Comparison of ENCODE assay signal across 11 cellular contexts in genomic region chr10:110822708-110823291, GRCh38. TPM values are rescaled to one million over a fixed set of nuclear protein-coding genes. Genes with fewer than 3 reads are reported as not detected.
A peak's percentile ranks its signal among the peaks of the same experiment; 100 is the strongest.
DNase-seq lines count a peak whose midpoint lies in the region; ATAC-seq, FAIRE-seq and TF ChIP-seq lines count a peak whose summit lies in the region.
"Had no signal": no experiment of that assay in that cellular context is flagged by ENCODE, and none has a peak within 500 bp of the region (broad histone marks: within the 10 kb centered on the region; RNA-seq: fewer than 3 reads in every experiment).

No MANE protein-coding gene starts in this region.

- FAIRE-seq in pancreas (lab: Jason Lieb, UNC) = no peak

- intact Hi-C loops in head of caudate nucleus (cut with DNase I) = no loop called here
- intact Hi-C loops in pancreas (cut with DNase I) = no loop called here

- H3K27me3 ChIP-seq in NT2/D1 (ENCODE audit: insufficient read depth, insufficient read length) (no peaks in the 10 kb centered on the region), pancreas (no peaks in the 10 kb centered on the region), osteoblast (ENCODE audit: insufficient read depth, low read length) (peaks cover 15% of the 10 kb centered on the region)

- H3K36me3 ChIP-seq in NT2/D1 (ENCODE audit: insufficient read depth, insufficient read length, low read length) (no peaks in the 10 kb centered on the region), pancreas (no peaks in the 10 kb centered on the region), osteoblast (ENCODE audit: insufficient read depth, low read length) (no peaks in the 10 kb centered on the region)

- H4K20me1 ChIP-seq in osteoblast (ENCODE audit: insufficient read depth, low read length) = no peaks in the 10 kb centered on the region

- 34 to 36% methylated on average over 8 of the region's 8 CpGs for WGBS in pancreas, 2 donors

- H3K9ac ChIP-seq in NT2/D1 (ENCODE audit: insufficient read length, low read depth) = no peak overlapping the region

- H3K9me3 ChIP-seq in NT2/D1 (ENCODE audit: insufficient read depth, low read length) (no peaks in the 10 kb centered on the region), pancreas (no peaks in the 10 kb centered on the region), osteoblast (ENCODE audit: low read depth, low read length) (no peaks in the 10 kb centered on the region)

- no peaks in the 10 kb centered on the region for H3K79me2 ChIP-seq in osteoblast (ENCODE audit: insufficient read depth, low read length)

- no peak overlapping the region for H3K4me3 ChIP-seq in NT2/D1 (ENCODE audit: insufficient read length, low read depth)
- H3K4me3 ChIP-seq in pancreas = no peak overlapping the region
- H3K4me3 ChIP-seq in osteoblast (ENCODE audit: insufficient read depth, low read length) = no peak overlapping the region

- ATAC-seq in pancreas (peak; percentile 52 to 65 (median 60)), GM21717 (IDR thresholded peaks at IDR 0.05; ENCODE audit: unreplicated experiment) (no peak), GM21367 (IDR thresholded peaks at IDR 0.05; ENCODE audit: unreplicated experiment) (no peak)
- ATAC-seq: activated CD4-positive, CD25-positive, alpha-beta regulatory T cell treated with anti-CD3 and anti-CD28 coated beads, Interleukin-2, amount 50 U/mL, for 24 hours had no signal

- no peak overlapping the region for H2AFZ ChIP-seq in osteoblast (ENCODE audit: low read length)

- peak; percentile 34 for DNase-seq in DMS79 (lab: John Stamatoyannopoulos, UW)
- peak; percentile 69 for DNase-seq in NT2/D1 (ENCODE audit: low read depth, low spot score)
- DNase-seq in head of caudate nucleus = peak; percentile 19 to 90 (median 64)
- DNase-seq in pancreas = peak in 3 of 6 donors; percentile 55 to 79 (median 68)
- DNase-seq in osteoblast (ENCODE audit: insufficient read length, low spot score, missing footprints) = no peak
- DNase-seq in NOMO-1 treated with DMSO at 0.1 percent for 48 hours (lab: John Stamatoyannopoulos, UW; ENCODE audit: unreplicated experiment) = no peak
- DNase-seq: activated naive CD4-positive, alpha-beta T cell treated with Interleukin-2 at 50 U/mL for 16 hours had no signal

- H3K4me1 ChIP-seq in NT2/D1 (ENCODE audit: insufficient read depth, insufficient read length) (peaks cover 3% of the 10 kb centered on the region), pancreas (peaks cover 32 to 58% (median 55%) of the 10 kb centered on the region in 3 donors), osteoblast (ENCODE audit: insufficient read depth, low read length) (peaks cover 12% of the 10 kb centered on the region)

- H3K27ac ChIP-seq in pancreas (peak overlapping the region in 3 of 4 donors; percentile 36 to 65 (median 60)), osteoblast (ENCODE audit: low read depth, low read length) (no peak overlapping the region)
- H3K27ac ChIP-seq: RWPE1 had no signal

- TF ChIP-seq CTCF in pancreas (IDR thresholded peaks at IDR 0.05) (no peak), osteoblast (IDR thresholded peaks at IDR 0.05; ENCODE audit: extremely low read depth, low read depth, low read length) (no peak)

- H3K4me2 ChIP-seq in osteoblast (ENCODE audit: insufficient read depth, low read length) = no peak overlapping the region

RNA-seq across cellular contexts. Expression of gene PDCD4, which starts 48.9 kb away (rescaled TPM):
- total RNA-seq in pancreas (100 to 1,000 TPM; 323 to 679 (median 523) TPM), osteoblast (63.1 and 73.8 TPM in 2 replicates)
- polyA plus RNA-seq in pancreas = 100 to 1,000 TPM; 283 to 352 TPM

Comparison
In these comparisons a context has a peak if more than half of its experiments do, and no peak if none do; other contexts are left out.
1. DNase-seq: peak in DMS79 (single experiment), NT2/D1 (single experiment) and head of caudate nucleus (42 of 42); none in osteoblast (single experiment) and NOMO-1 treated with DMSO at 0.1 percent for 48 hours (single experiment).
2. ATAC-seq: peak in pancreas (4 of 4); none in GM21717 (single experiment) and GM21367 (single experiment).